ENCODE assay signal across 8 cellular contexts in genomic region chr1:155859234-155859829, GRCh38. TPM values are rescaled to one million over a fixed set of nuclear protein-coding genes. Genes with fewer than 3 reads are reported as not detected.
DNase-seq lines count a peak whose midpoint lies in the region; ATAC-seq and TF ChIP-seq lines count a peak whose summit lies in the region.

A gene with protein sequence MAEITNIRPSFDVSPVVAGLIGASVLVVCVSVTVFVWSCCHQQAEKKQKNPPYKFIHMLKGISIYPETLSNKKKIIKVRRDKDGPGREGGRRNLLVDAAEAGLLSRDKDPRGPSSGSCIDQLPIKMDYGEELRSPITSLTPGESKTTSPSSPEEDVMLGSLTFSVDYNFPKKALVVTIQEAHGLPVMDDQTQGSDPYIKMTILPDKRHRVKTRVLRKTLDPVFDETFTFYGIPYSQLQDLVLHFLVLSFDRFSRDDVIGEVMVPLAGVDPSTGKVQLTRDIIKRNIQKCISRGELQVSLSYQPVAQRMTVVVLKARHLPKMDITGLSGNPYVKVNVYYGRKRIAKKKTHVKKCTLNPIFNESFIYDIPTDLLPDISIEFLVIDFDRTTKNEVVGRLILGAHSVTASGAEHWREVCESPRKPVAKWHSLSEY (plus strand): TSS chr1:155859567. CDS start chr1:155859762, 195 bp downstream.

- H3K4me1 ChIP-seq in HEK293 (ENCODE audit: control insufficient read depth, insufficient read depth, low read length) (peaks cover 3% of the 10 kb centered on the region; the same call in 1 of the 2 replicates), SJSA1 (replicated peaks) (peaks cover 18% of the 10 kb centered on the region)

- H3K36me3 ChIP-seq in HEK293 (ENCODE audit: control insufficient read depth in 2 of 2, insufficient read depth in 1 of 2, low read length in 2 of 2) (peaks cover 8 to 12% of the 10 kb centered on the region in 2 experiments; a peak in 2 of 3 replicates), SJSA1 (peaks cover 15% of the 10 kb centered on the region)

- peak; percentile 83 for ATAC-seq in stimulated activated naive CD8-positive, alpha-beta T cell treated with anti-CD3 and anti-CD28 coated beads, Interleukin-15, Interleukin-2, amounts not matched to agents 100 U/mL and 50 U/mL, for 24 hours

- H3K27ac ChIP-seq in HEK293 (ENCODE audit: extremely low read depth, low read depth, low read length) (peak within 1 kb of the TSS; percentile 27; the same call in 1 of the 2 replicates), SJSA1 (peak within 1 kb of the TSS; percentile 35)

- no peaks in the 10 kb centered on the region for H3K9me3 Mint-ChIP-seq in nephron

- POLR2A ChIA-PET in HEK293 (lab: Yijun Ruan, JAX) = interaction anchor here (1.1 to 1.6 kb wide), 4 partner anchors 10 to 118 kb away, joined by 3 to 6 read pairs (median 4); no protein-coding TSS in a partner anchor

- CTCF ChIA-PET in HEK293 (lab: Yijun Ruan, JAX) = interaction anchor here (0.5 kb wide), 1 partner anchor 1429 kb away, joined by 3 read pairs; no protein-coding TSS in a partner anchor

- no peak for TF ChIP-seq CTCF in HEK293 (tag by site-specific recombination; IDR thresholded peaks at IDR 0.05)
- no peak for TF ChIP-seq CTCF in nephron (IDR thresholded peaks at IDR 0.05; ENCODE audit: unreplicated experiment in 3 of 3)

- H3K9me3 ChIP-seq in HEK293 (ENCODE audit: control insufficient read depth, insufficient read depth, low read depth, low read length) (no peaks in the 10 kb centered on the region), SJSA1 (replicated peaks) (no peaks in the 10 kb centered on the region)

- peak within 1 kb of the TSS; percentile 52 for H3K4me3 ChIP-seq in HEK293 (ENCODE audit: low read depth, low read length)
- H3K4me3 ChIP-seq in SJSA1 = peak within 1 kb of the TSS; percentile 31

- peaks cover 5% of the 10 kb centered on the region for H3K27me3 Mint-ChIP-seq in nephron (ENCODE audit: low read depth)

- H3K36me3 Mint-ChIP-seq in nephron (ENCODE audit: low read depth) = peaks cover 9% of the 10 kb centered on the region

- H3K27me3 ChIP-seq in SJSA1 (replicated peaks) = no peaks in the 10 kb centered on the region

- in situ Hi-C loops in G401 (cut with HindIII; ENCODE audit: low sequenced_read_pairs) = no loop called here

- H3K4me3 Mint-ChIP-seq in nephron = peak within 1 kb of the TSS; percentile 82 to 89 (median 88)

- H3K4me1 Mint-ChIP-seq in nephron = peaks cover 19% of the 10 kb centered on the region

- DNase-seq in G401 (ENCODE audit: low spot score) = peak; percentile 99
- peak; percentile 97 for DNase-seq in MV-4-11 (lab: John Stamatoyannopoulos, UW)
- peak; percentile 95 for DNase-seq in SJSA1 (ENCODE audit: low read depth in 1 of 2, low spot score in 2 of 2)
- peak; percentile 85 for DNase-seq in activated gamma-delta T cell treated with anti-CD3 and anti-CD28 coated beads, Interleukin-2, amount 50 U/mL, for 16 hours (ENCODE audit: low read depth)
- DNase-seq in fibroblast of the conjunctiva (ENCODE audit: low read depth) = peak; percentile 92
- peak; percentile 96 for DNase-seq in stimulated activated naive CD8-positive, alpha-beta T cell treated with anti-CD3 and anti-CD28 coated beads, Interleukin-15, Interleukin-2, amounts not matched to agents 100 U/mL and 50 U/mL, for 24 hours

- H3K27ac Mint-ChIP-seq in nephron = peak within 1 kb of the TSS; percentile 68 to 92 (median 87)

TF ChIP-seq in HEK293, 187 proteins besides CTCF, POLR2A, EP300 and RAD21 (continues in another document):
- TF ChIP-seq ZNF677 (tag by site-specific recombination; IDR thresholded peaks at IDR 0.05) (no peak), SALL2 (tag by site-specific recombination; IDR thresholded peaks at IDR 0.05; ENCODE audit: borderline replicate concordance) (no peak), KLF16 (tag by site-specific recombination; IDR thresholded peaks at IDR 0.05) (no peak), SCRT2 (tag by site-specific recombination; IDR thresholded peaks at IDR 0.05) (peak; percentile 82), BCL11B (tag by site-specific recombination; IDR thresholded peaks at IDR 0.05; ENCODE audit: low read depth) (no peak), SP2 (tag by site-specific recombination; IDR thresholded peaks at IDR 0.05) (peak; percentile 86), KLF9 (tag by site-specific recombination; IDR thresholded peaks at IDR 0.05; ENCODE audit: low read depth) (peak; percentile 40; the same call in 1 of the 2 replicates), ZNF155 (tag by site-specific recombination; IDR thresholded peaks at IDR 0.05) (no peak), ZNF16 (tag by site-specific recombination; IDR thresholded peaks at IDR 0.05; ENCODE audit: low read depth) (no peak), SP3 (tag by site-specific recombination; IDR thresholded peaks at IDR 0.05) (peak; percentile 81), ZNF48 (tag by site-specific recombination; IDR thresholded peaks at IDR 0.05) (no peak), ZNF600 (tag by site-specific recombination; IDR thresholded peaks at IDR 0.05) (0 out of 2 replicates have a peak, but pooled peaks have one; percentile 4), ZNF596 (tag by site-specific recombination; IDR thresholded peaks at IDR 0.05) (no peak), SCRT1 (tag by site-specific recombination; IDR thresholded peaks at IDR 0.05; ENCODE audit: borderline replicate concordance) (no peak), ZNF302 (tag by site-specific recombination; IDR thresholded peaks at IDR 0.05; ENCODE audit: low read depth) (no peak), YY1 (tag by site-specific recombination; IDR thresholded peaks at IDR 0.05) (no peak), ELK4 (IDR thresholded peaks at IDR 0.05; ENCODE audit: borderline replicate concordance, low read depth, low read length) (no peak), ZNF571 (tag by site-specific recombination; IDR thresholded peaks at IDR 0.05) (no peak), ZNF341 (tag by site-specific recombination; IDR thresholded peaks at IDR 0.05; ENCODE audit: low read depth) (peak; percentile 79), ZNF10 (tag by site-specific recombination; IDR thresholded peaks at IDR 0.05) (peak; percentile 13; the same call in 1 of the 2 replicates), BCL11A (tag by site-specific recombination; IDR thresholded peaks at IDR 0.05; ENCODE audit: low read depth) (no peak), ZNF140 (tag by site-specific recombination; IDR thresholded peaks at IDR 0.05) (no peak), ZNF24 (tag by site-specific recombination; IDR thresholded peaks at IDR 0.05) (no peak), GLIS1 (tag by site-specific recombination; IDR thresholded peaks at IDR 0.05) (peak; percentile 13; the same call in 1 of the 2 replicates), ZNF658 (tag by site-specific recombination; IDR thresholded peaks at IDR 0.05) (no peak), ZFP41 (tag by site-specific recombination; IDR thresholded peaks at IDR 0.05; ENCODE audit: borderline replicate concordance) (no peak), GLI2 (tag by site-specific recombination; IDR thresholded peaks at IDR 0.05; ENCODE audit: borderline replicate concordance, low read depth) (no peak), ZBTB21 (tag by site-specific recombination; IDR thresholded peaks at IDR 0.05) (0 out of 2 replicates have a peak, but pooled peaks have one; percentile 10)
- TF ChIP-seq, protein P1, sequence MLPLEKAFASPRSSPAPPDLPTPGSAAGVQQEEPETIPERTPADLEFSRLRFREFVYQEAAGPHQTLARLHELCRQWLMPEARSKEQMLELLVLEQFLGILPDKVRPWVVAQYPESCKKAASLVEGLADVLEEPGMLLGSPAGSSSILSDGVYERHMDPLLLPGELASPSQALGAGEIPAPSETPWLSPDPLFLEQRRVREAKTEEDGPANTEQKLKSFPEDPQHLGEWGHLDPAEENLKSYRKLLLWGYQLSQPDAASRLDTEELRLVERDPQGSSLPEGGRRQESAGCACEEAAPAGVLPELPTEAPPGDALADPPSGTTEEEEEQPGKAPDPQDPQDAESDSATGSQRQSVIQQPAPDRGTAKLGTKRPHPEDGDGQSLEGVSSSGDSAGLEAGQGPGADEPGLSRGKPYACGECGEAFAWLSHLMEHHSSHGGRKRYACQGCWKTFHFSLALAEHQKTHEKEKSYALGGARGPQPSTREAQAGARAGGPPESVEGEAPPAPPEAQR (tag by site-specific recombination; IDR thresholded peaks at IDR 0.05) = no peak
- TF ChIP-seq, protein P2, sequence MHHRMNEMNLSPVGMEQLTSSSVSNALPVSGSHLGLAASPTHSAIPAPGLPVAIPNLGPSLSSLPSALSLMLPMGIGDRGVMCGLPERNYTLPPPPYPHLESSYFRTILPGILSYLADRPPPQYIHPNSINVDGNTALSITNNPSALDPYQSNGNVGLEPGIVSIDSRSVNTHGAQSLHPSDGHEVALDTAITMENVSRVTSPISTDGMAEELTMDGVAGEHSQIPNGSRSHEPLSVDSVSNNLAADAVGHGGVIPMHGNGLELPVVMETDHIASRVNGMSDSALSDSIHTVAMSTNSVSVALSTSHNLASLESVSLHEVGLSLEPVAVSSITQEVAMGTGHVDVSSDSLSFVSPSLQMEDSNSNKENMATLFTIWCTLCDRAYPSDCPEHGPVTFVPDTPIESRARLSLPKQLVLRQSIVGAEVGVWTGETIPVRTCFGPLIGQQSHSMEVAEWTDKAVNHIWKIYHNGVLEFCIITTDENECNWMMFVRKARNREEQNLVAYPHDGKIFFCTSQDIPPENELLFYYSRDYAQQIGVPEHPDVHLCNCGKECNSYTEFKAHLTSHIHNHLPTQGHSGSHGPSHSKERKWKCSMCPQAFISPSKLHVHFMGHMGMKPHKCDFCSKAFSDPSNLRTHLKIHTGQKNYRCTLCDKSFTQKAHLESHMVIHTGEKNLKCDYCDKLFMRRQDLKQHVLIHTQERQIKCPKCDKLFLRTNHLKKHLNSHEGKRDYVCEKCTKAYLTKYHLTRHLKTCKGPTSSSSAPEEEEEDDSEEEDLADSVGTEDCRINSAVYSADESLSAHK (tag by site-specific recombination; IDR thresholded peaks at IDR 0.05) = no peak

RNA-seq across cellular contexts. Expression of the gene that starts here (rescaled TPM):
- 4.9 and 5.8 TPM in 2 replicates for total RNA-seq in G401 (2014; rRNA removed; shearing (Covaris generic))
- total RNA-seq in SJSA1 (2014; rRNA removed; shearing (Covaris generic)) = 6.3 and 6.9 TPM in 2 replicates

Comparison
In these comparisons a context has a peak if more than half of its experiments do, and no peak if none do; other contexts are left out.
1. Peak in every context shown above with its lines: DNase-seq, ATAC-seq, H3K4me3 ChIP-seq and H3K27ac ChIP-seq.